In genomic region chr9:89329917-89330316, GRCh38 we compare ENCODE assay signal across 28 cellular contexts.
"Had no signal": no experiment of that assay in that cellular context is flagged by ENCODE, and none has a peak within 500 bp of the region (broad histone marks: within the 10 kb centered on the region; RNA-seq: fewer than 3 reads in every experiment).

No MANE protein-coding gene starts in this region.

- H2AFZ ChIP-seq: neural progenitor cell, parathyroid adenoma had no signal

- H3K4me3 ChIP-seq: neural progenitor cell, ovary, psoas muscle, right lobe of liver, sigmoid colon, stomach, thoracic aorta, thyroid gland, tibial nerve, upper lobe of left lung, vagina had no signal

- H3K9me3 ChIP-seq: ovary, psoas muscle, right lobe of liver, sigmoid colon, stomach, thoracic aorta, thyroid gland, tibial nerve, upper lobe of left lung, vagina had no signal

- H3K4me2 ChIP-seq: neural progenitor cell had no signal

- H3K27me3 Mint-ChIP-seq: progenitor cell of endocrine pancreas; stimulated activated naive B cell treated with anti-CD40 and anti-IgM and Interleukin-4, amounts not matched to agents 10 μg/mL and 1 μg/mL and 100 μg/mL, for 72 hours; stimulated activated naive CD8-positive, alpha-beta T cell treated with anti-CD3 and anti-CD28 coated beads, Interleukin-15, Interleukin-2, amounts not matched to agents 100 ng/mL and 50 ng/mL, for 24 hours had no signal

- H3K4me1 ChIP-seq: neural progenitor cell, right lobe of liver, thyroid gland, upper lobe of left lung, vagina had no signal

- H3K27ac Mint-ChIP-seq: natural killer cell; nephron; neural progenitor cell; progenitor cell of endocrine pancreas; stimulated activated effector memory CD8-positive, alpha-beta T cell treated with anti-CD3 and anti-CD28 coated beads, Interleukin-12 subunit alpha, Interleukin-12 subunit beta, amount 100 ng/mL, for 72 hours; stimulated activated naive CD8-positive, alpha-beta T cell treated with anti-CD3 and anti-CD28 coated beads, Interleukin-15, Interleukin-2, amounts not matched to agents 100 ng/mL and 50 ng/mL, for 24 hours had no signal

- H3K4me3 Mint-ChIP-seq: natural killer cell; nephron; neural progenitor cell; stimulated activated effector memory CD8-positive, alpha-beta T cell treated with anti-CD3 and anti-CD28 coated beads, Interleukin-12 subunit alpha, Interleukin-12 subunit beta, amount 100 ng/mL, for 72 hours; stimulated activated naive B cell treated with anti-CD40 and anti-IgM and Interleukin-4, amounts not matched to agents 10 μg/mL and 1 μg/mL and 100 μg/mL, for 72 hours; stimulated activated naive CD8-positive, alpha-beta T cell treated with anti-CD3 and anti-CD28 coated beads, Interleukin-15, Interleukin-2, amounts not matched to agents 100 ng/mL and 50 ng/mL, for 24 hours had no signal

- ATAC-seq: natural killer cell; psoas muscle; right cardiac atrium; right lobe of liver; stimulated activated effector memory CD8-positive, alpha-beta T cell treated with anti-CD3 and anti-CD28 coated beads, Interleukin-12 subunit alpha, Interleukin-12 subunit beta, amount 100 ng/mL, for 72 hours; stimulated activated naive B cell treated with anti-CD40 and anti-IgM and Interleukin-4, amounts not matched to agents 10 μg/mL and 1 μg/mL and 100 μg/mL, for 72 hours had no signal

- H3K9me3 Mint-ChIP-seq: natural killer cell; nephron; neural progenitor cell; stimulated activated effector memory CD8-positive, alpha-beta T cell treated with anti-CD3 and anti-CD28 coated beads, Interleukin-12 subunit alpha, Interleukin-12 subunit beta, amount 100 ng/mL, for 72 hours; stimulated activated naive B cell treated with anti-CD40 and anti-IgM and Interleukin-4, amounts not matched to agents 10 μg/mL and 1 μg/mL and 100 μg/mL, for 72 hours; stimulated activated naive CD8-positive, alpha-beta T cell treated with anti-CD3 and anti-CD28 coated beads, Interleukin-15, Interleukin-2, amounts not matched to agents 100 ng/mL and 50 ng/mL, for 24 hours had no signal

- H3K27me3 ChIP-seq: neural progenitor cell, ovary, right lobe of liver, sigmoid colon, stomach, thyroid gland, tibial nerve, upper lobe of left lung, vagina had no signal

- H3K27ac ChIP-seq: neural progenitor cell, ovary, parathyroid adenoma, psoas muscle, right lobe of liver, sigmoid colon, stomach, thoracic aorta, thyroid gland, tibial nerve, upper lobe of left lung, vagina had no signal

- H3K4me1 Mint-ChIP-seq: natural killer cell; nephron; neural progenitor cell; stimulated activated effector memory CD8-positive, alpha-beta T cell treated with anti-CD3 and anti-CD28 coated beads, Interleukin-12 subunit alpha, Interleukin-12 subunit beta, amount 100 ng/mL, for 72 hours had no signal

- H3K9ac ChIP-seq: neural progenitor cell, parathyroid adenoma had no signal

- H3K79me2 ChIP-seq: parathyroid adenoma had no signal

- H3K36me3 ChIP-seq: ovary had no signal

- DNase-seq: natural killer cell; occipital lobe; ovary; posterior cingulate gyrus; psoas muscle; right cardiac atrium; right lobe of liver; sigmoid colon; small intestine; stimulated activated CD4-positive, alpha-beta T cell treated with anti-CD3 and anti-CD28 coated beads, Interleukin-15, amount 100 ng/mL, for 24 hours; stimulated activated CD4-positive, alpha-beta T cell treated with anti-CD3 and anti-CD28 coated beads, Interleukin-2, amount 100 ng/mL, for 24 hours; stimulated activated CD4-positive, alpha-beta T cell treated with anti-CD3 and anti-CD28 coated beads, Interleukin-2, amount 100 ng/mL, for 48 hours; stimulated activated CD4-positive, alpha-beta T cell treated with anti-CD3 and anti-CD28 coated beads, Interleukin-4, amount 100 ng/mL, for 24 hours; stimulated activated naive B cell treated with anti-CD40 and anti-IgM and Interleukin-4, amounts not matched to agents 10 μg/mL and 1 μg/mL and 100 μg/mL, for 72 hours; stimulated activated naive CD4-positive, alpha-beta T cell treated with Interleukin-2 at 50 U/mL for 16 hours; stomach; thyroid gland; trophoblast cell; upper lobe of left lung had no signal
